ENCODE assay signal across 15 cellular contexts in genomic region chr2:95347681-95348608, GRCh38. TPM values are rescaled to one million over a fixed set of nuclear protein-coding genes. Genes with fewer than 3 reads are reported as not detected.
DNase-seq lines count a peak whose midpoint lies in the region; ATAC-seq and TF ChIP-seq lines count a peak whose summit lies in the region.
"Had no signal": no experiment of that assay in that cellular context is flagged by ENCODE, and none has a peak within 500 bp of the region (broad histone marks: within the 10 kb centered on the region; RNA-seq: fewer than 3 reads in every experiment).

No MANE protein-coding gene starts in this region.

- no peak for TF ChIP-seq CTCF in right atrium auricular region (IDR thresholded peaks at IDR 0.05)
- TF ChIP-seq CTCF in nephron progenitor cell (IDR thresholded peaks at IDR 0.05): no peak
- TF ChIP-seq CTCF in vagina (IDR thresholded peaks at IDR 0.05): no peak

- no peaks in the 10 kb centered on the region for H3K36me3 Mint-ChIP-seq in effector memory CD8-positive, alpha-beta T cell (ENCODE audit: insufficient read depth)
- no peaks in the 10 kb centered on the region for H3K36me3 Mint-ChIP-seq in nephron progenitor cell (ENCODE audit: low read depth)

- H3K27ac Mint-ChIP-seq in effector memory CD8-positive, alpha-beta T cell: no peak overlapping the region
- H3K27ac Mint-ChIP-seq in nephron progenitor cell: no peak overlapping the region

- peak overlapping the region in 1 of 2 donors; percentile 55 for H3K27ac ChIP-seq in right atrium auricular region
- H3K27ac ChIP-seq in vagina: peak overlapping the region; percentile 48

- no peaks in the 10 kb centered on the region for H3K36me3 ChIP-seq in right atrium auricular region
- H3K36me3 ChIP-seq in vagina: no peaks in the 10 kb centered on the region

- H3K9me3 ChIP-seq in right atrium auricular region (no peaks in the 10 kb centered on the region), vagina (no peaks in the 10 kb centered on the region)

- H3K27me3 ChIP-seq in right atrium auricular region (no peaks in the 10 kb centered on the region), vagina (no peaks in the 10 kb centered on the region)

- no peak for ATAC-seq in left ventricle myocardium superior
- no peak for ATAC-seq in effector memory CD8-positive, alpha-beta T cell (replicated peaks)

- peak overlapping the region in 1 of 2 donors; percentile 63 for H3K4me3 ChIP-seq in right atrium auricular region
- H3K4me3 ChIP-seq in vagina: peak overlapping the region; percentile 62 to 71

- peaks cover 24 to 74% of the 10 kb centered on the region in 2 donors for H3K27me3 Mint-ChIP-seq in effector memory CD8-positive, alpha-beta T cell
- H3K27me3 Mint-ChIP-seq in nephron progenitor cell (ENCODE audit: low read depth, poor library complexity): peaks cover 76% of the 10 kb centered on the region

- no peaks in the 10 kb centered on the region for H3K9me3 Mint-ChIP-seq in effector memory CD8-positive, alpha-beta T cell
- no peaks in the 10 kb centered on the region for H3K9me3 Mint-ChIP-seq in nephron progenitor cell

- H3K4me3 Mint-ChIP-seq in effector memory CD8-positive, alpha-beta T cell: peak overlapping the region; percentile 13 to 57
- peak overlapping the region; percentile 73 for H3K4me3 Mint-ChIP-seq in nephron progenitor cell

- intact Hi-C loops in left ventricle myocardium superior (cut with micrococcal nuclease): no loop called here
- intact Hi-C loops in vagina (cut with DNase I): no loop called here

- H3K4me1 Mint-ChIP-seq in effector memory CD8-positive, alpha-beta T cell (ENCODE audit: low read depth in 2 of 2): no peaks in the 10 kb centered on the region
- peaks cover 6% of the 10 kb centered on the region for H3K4me1 Mint-ChIP-seq in nephron progenitor cell

- H3K4me1 ChIP-seq in right atrium auricular region (peaks cover 0 to 27% of the 10 kb centered on the region in 2 donors), vagina (peaks cover 31% of the 10 kb centered on the region)

- no peak for TF ChIP-seq POLR2A in vagina (IDR thresholded peaks at IDR 0.05)

- DNase-seq in left ventricle myocardium superior: peak; percentile 30
- no peak for DNase-seq in right atrium auricular region (ENCODE audit: low spot score)
- no peak for DNase-seq in effector memory CD8-positive, alpha-beta T cell
- no peak for DNase-seq in nephron progenitor cell
- peak in 1 of 2 donors; percentile 86 for DNase-seq in vagina (ENCODE audit: extremely low spot score in 2 of 2)
- DNase-seq in activated gamma-delta T cell (lab: John Stamatoyannopoulos, UW): no peak
- no peak for DNase-seq in hypothalamus (lab: John Stamatoyannopoulos, UW)
- no peak for DNase-seq in amniotic stem cell (lab: John Stamatoyannopoulos, UW)
- DNase-seq: activated CD4-positive, alpha-beta T cell treated with anti-CD3 and anti-CD28 coated beads, Interleukin-2, amount 50 U/mL, for 1 hour; activated naive CD4-positive, alpha-beta T cell; DND-41; NCI-H1417 treated with DMSO at 0.1 percent for 48 hours; RPMI8226; T-helper 9 cell had no signal

RNA-seq across cellular contexts. Expression of gene KCNIP3, which starts 50.8 kb away (rescaled TPM):
- total RNA-seq in left ventricle myocardium superior (5.3 TPM), right atrium auricular region (1 to 10 TPM; 4.0 to 5.9 TPM), vagina (27.5 TPM)
- total RNA-seq: lung microvascular endothelial cell had no signal

RNA-seq across cellular contexts. Expression of gene FAHD2A, which starts 54.6 kb away (rescaled TPM):
- total RNA-seq in left ventricle myocardium superior (46.3 TPM), right atrium auricular region (10 to 100 TPM; 19.9 to 27.5 TPM), vagina (42.0 TPM)
